17 cellular contexts compared by ENCODE assay signal in genomic region chr3:160667452-160667851, GRCh38. TPM values are rescaled to one million over a fixed set of nuclear protein-coding genes. Genes with fewer than 3 reads are reported as not detected.
A peak's percentile ranks its signal among the peaks of the same experiment; 100 is the strongest.
DNase-seq lines count a peak whose midpoint lies in the region; ATAC-seq and TF ChIP-seq lines count a peak whose summit lies in the region.
"Had no signal": no experiment of that assay in that cellular context is flagged by ENCODE, and none has a peak within 500 bp of the region (broad histone marks: within the 10 kb centered on the region; RNA-seq: fewer than 3 reads in every experiment).

No MANE protein-coding gene starts in this region.

- TF ChIP-seq CTCF in colonic mucosa (IDR thresholded peaks at IDR 0.05) = no peak

- H3K36me3 ChIP-seq in colonic mucosa = no peaks in the 10 kb centered on the region
- H3K36me3 ChIP-seq: neural progenitor cell had no signal

- H3K27me3 ChIP-seq in colonic mucosa = no peaks in the 10 kb centered on the region
- H3K27me3 ChIP-seq: neural progenitor cell had no signal

- peaks cover 0 to 2% of the 10 kb centered on the region in 2 donors for H3K4me1 Mint-ChIP-seq in effector memory CD8-positive, alpha-beta T cell (ENCODE audit: low read depth in 2 of 2)

- H3K27ac ChIP-seq in colonic mucosa = peak overlapping the region; percentile 62
- H3K27ac ChIP-seq: neural progenitor cell, SK-N-MC had no signal

- H3K36me3 Mint-ChIP-seq in effector memory CD8-positive, alpha-beta T cell (ENCODE audit: insufficient read depth) = no peaks in the 10 kb centered on the region
- H3K36me3 Mint-ChIP-seq: neural progenitor cell had no signal

- H3K9ac ChIP-seq in colonic mucosa (ENCODE audit: low read depth in 2 of 2, low read length in 2 of 2) = no peak overlapping the region
- H3K9ac ChIP-seq: neural progenitor cell had no signal

- H3K9me3 ChIP-seq in colonic mucosa = no peaks in the 10 kb centered on the region

- H3K4me3 ChIP-seq in colonic mucosa = no peak overlapping the region
- H3K4me3 ChIP-seq: GM23338, neural progenitor cell, SK-N-MC had no signal

- H3K4me1 ChIP-seq in colonic mucosa = peaks cover 4% of the 10 kb centered on the region

- no peaks in the 10 kb centered on the region for H3K9me3 Mint-ChIP-seq in effector memory CD8-positive, alpha-beta T cell
- H3K9me3 Mint-ChIP-seq: CD4-positive, alpha-beta T cell; GM23338 had no signal

- intact Hi-C loops in colonic mucosa (cut with DNase I) = no loop called here
- intact Hi-C loops in sciatic nerve (cut with DNase I) = no loop called here

- ATAC-seq in GM21423 (IDR thresholded peaks at IDR 0.05; ENCODE audit: unreplicated experiment) (no peak), sciatic nerve (no peak)
- ATAC-seq in effector memory CD8-positive, alpha-beta T cell (replicated peaks) = no peak
- ATAC-seq: esophagus mucosa, GM23338 had no signal

- DNase-seq in Daoy (ENCODE audit: low read depth) = peak; percentile 94
- DNase-seq in M059J (ENCODE audit: low read depth) = peak; percentile 100
- DNase-seq in colonic mucosa = peak; percentile 86
- DNase-seq in mucosa of gallbladder (ENCODE audit: low spot score) = peak; percentile 72
- no peak for DNase-seq in sciatic nerve (ENCODE audit: low spot score)
- DNase-seq in effector memory CD8-positive, alpha-beta T cell = no peak
- DNase-seq in HPDE6-E6E7 (ENCODE audit: extremely low spot score) = no peak
- DNase-seq: activated T-cell treated with anti-CD3 and anti-CD28 coated beads, Interleukin-2, amount 50 U/mL, for 48 hours; CD4-positive, alpha-beta T cell; left cardiac atrium; NCI-H748 treated with DMSO at 0.1 percent for 48 hours; stimulated activated CD8-positive, alpha-beta memory T cell treated with anti-CD3 and anti-CD28 coated beads, Interleukin-4, amount 100 ng/mL, for 48 hours had no signal

- no peak overlapping the region for H3K4me3 Mint-ChIP-seq in effector memory CD8-positive, alpha-beta T cell
- H3K4me3 Mint-ChIP-seq: CD4-positive, alpha-beta T cell; GM23338; neural progenitor cell had no signal

- no peak overlapping the region for H3K27ac Mint-ChIP-seq in effector memory CD8-positive, alpha-beta T cell
- H3K27ac Mint-ChIP-seq: CD4-positive, alpha-beta T cell; GM23338; neural progenitor cell had no signal

- peaks cover 0 to 9% of the 10 kb centered on the region in 2 donors for H3K27me3 Mint-ChIP-seq in effector memory CD8-positive, alpha-beta T cell
- H3K27me3 Mint-ChIP-seq: CD4-positive, alpha-beta T cell had no signal

RNA-seq across cellular contexts. Expression of gene ARL14, which starts 9.5 kb away (rescaled TPM):
- 1.7 and 4.5 TPM in 2 replicates for total RNA-seq in Daoy (2014; rRNA removed; shearing (Covaris generic))
- total RNA-seq in M059J (2014; rRNA removed; shearing (Covaris generic)) = 0.44 and 3.0 TPM in 2 replicates
- total RNA-seq in colonic mucosa (10 to 100 TPM; 17.6 to 44.1 TPM), mucosa of gallbladder (18.5 TPM), sciatic nerve (not detected)
- total RNA-seq: CD4-positive, alpha-beta T cell; GM23338; left cardiac atrium had no signal

Comparison
In these comparisons a context has a peak if more than half of its experiments do, and no peak if none do; other contexts are left out.
1. DNase-seq: peak in Daoy (single experiment), M059J (single experiment), colonic mucosa (single experiment) and mucosa of gallbladder (single experiment); none in sciatic nerve (single experiment), effector memory CD8-positive, alpha-beta T cell (0 of 3) and HPDE6-E6E7 (single experiment).